14 cellular contexts compared by ENCODE assay signal in genomic region chr20:47175501-47175900, GRCh38.
"Had no signal": no experiment of that assay in that cellular context is flagged by ENCODE, and none has a peak within 500 bp of the region (broad histone marks: within the 10 kb centered on the region; RNA-seq: fewer than 3 reads in every experiment).

No MANE protein-coding gene starts in this region.

- H3K27me3 Mint-ChIP-seq: activated CD4-positive, alpha-beta T cell treated with anti-CD3 and anti-CD28 coated beads, Interleukin-2, amount 10 ng/mL, durations not matched to agents 24 days and 14 days had no signal

- H3K9me3 Mint-ChIP-seq: activated B cell treated with CpG ODN at 0.5 μM for 24 hours, natural killer cell had no signal

- H3K4me1 Mint-ChIP-seq: activated B cell treated with CpG ODN at 0.5 μM for 24 hours; activated CD4-positive, alpha-beta T cell treated with anti-CD3 and anti-CD28 coated beads, Interleukin-2, amount 10 ng/mL, durations not matched to agents 24 days and 14 days; natural killer cell; T-helper 17 cell had no signal

- H3K4me3 Mint-ChIP-seq: activated B cell treated with CpG ODN at 0.5 μM for 24 hours; activated CD4-positive, alpha-beta T cell treated with anti-CD3 and anti-CD28 coated beads, Interleukin-2, amount 10 ng/mL, durations not matched to agents 24 days and 14 days; memory B cell; natural killer cell; T-helper 17 cell had no signal

- H3K36me3 Mint-ChIP-seq: memory B cell, natural killer cell had no signal

- H3K27ac Mint-ChIP-seq: activated B cell treated with CpG ODN at 0.5 μM for 24 hours; activated CD4-positive, alpha-beta T cell treated with anti-CD3 and anti-CD28 coated beads, Interleukin-2, amount 10 ng/mL, durations not matched to agents 24 days and 14 days; memory B cell; natural killer cell; T-helper 17 cell had no signal

- DNase-seq: activated B cell treated with CpG ODN at 0.5 μM for 24 hours; activated CD4-positive, alpha-beta T cell treated with anti-CD3 and anti-CD28 coated beads, Interleukin-2, amount 10 ng/mL, durations not matched to agents 24 days and 14 days; activated CD8-positive, alpha-beta memory T cell treated with anti-CD3 and anti-CD28 coated beads for 24 hours; activated naive CD4-positive, alpha-beta T cell treated with Interleukin-2 at 50 U/mL for 16 hours; caudate nucleus; cortex of kidney; effector memory CD4-positive, alpha-beta T cell; hypothalamus; natural killer cell; psoas muscle; stimulated activated CD4-positive, alpha-beta T cell treated with anti-CD3 and anti-CD28 coated beads, Interleukin-15, amount 100 ng/mL, for 24 hours; stimulated activated CD4-positive, alpha-beta T cell treated with anti-CD3 and anti-CD28 coated beads, Interleukin-4, amount 100 ng/mL, for 24 hours; T-helper 17 cell had no signal
